Comparison of ENCODE assay signal across 28 cellular contexts in genomic region chr7:157997991-157998505, GRCh38.
"Had no signal": no experiment of that assay in that cellular context is flagged by ENCODE, and none has a peak within 500 bp of the region (broad histone marks: within the 10 kb centered on the region; RNA-seq: fewer than 3 reads in every experiment).

No MANE protein-coding gene starts in this region.

- H3K27ac Mint-ChIP-seq: immature natural killer cell; mesothelial cell of epicardium; naive B cell; natural killer cell; nephron progenitor cell; neural progenitor cell; progenitor cell of endocrine pancreas; stimulated activated effector memory CD8-positive, alpha-beta T cell treated with anti-CD3 and anti-CD28 coated beads, Interleukin-12 subunit alpha, Interleukin-12 subunit beta, amount 100 ng/mL, for 72 hours had no signal

- H3K4me3 ChIP-seq: heart left ventricle, left ventricle myocardium inferior, lung, neural progenitor cell, ovary, right atrium auricular region, skin epidermis, stomach, testis, thyroid gland, upper lobe of right lung had no signal

- H3K36me3 Mint-ChIP-seq: immature natural killer cell; mesothelial cell of epicardium; naive B cell; natural killer cell; neural progenitor cell; stimulated activated effector memory CD8-positive, alpha-beta T cell treated with anti-CD3 and anti-CD28 coated beads, Interleukin-12 subunit alpha, Interleukin-12 subunit beta, amount 100 ng/mL, for 72 hours had no signal

- FAIRE-seq: islet of Langerhans, urothelium cell line had no signal

- H3K4me3 Mint-ChIP-seq: immature natural killer cell; mesothelial cell of epicardium; naive B cell; natural killer cell; nephron progenitor cell; neural progenitor cell; stimulated activated effector memory CD8-positive, alpha-beta T cell treated with anti-CD3 and anti-CD28 coated beads, Interleukin-12 subunit alpha, Interleukin-12 subunit beta, amount 100 ng/mL, for 72 hours had no signal

- H3K9ac ChIP-seq: neural progenitor cell had no signal

- H3K4me1 ChIP-seq: heart left ventricle, left ventricle myocardium inferior, right atrium auricular region, stomach, thyroid gland, upper lobe of right lung had no signal

- DNase-seq: hypothalamus; immature natural killer cell; left ventricle myocardium inferior; mesendoderm; naive B cell; natural killer cell; nephron progenitor cell; occipital lobe; ovary; stimulated activated CD4-positive, alpha-beta T cell treated with anti-CD3 and anti-CD28 coated beads, Interleukin-4, amount 100 ng/mL, for 24 hours; stimulated activated naive CD4-positive, alpha-beta T cell; stomach; testis; trophoblast cell; upper lobe of right lung had no signal

- H3K27me3 Mint-ChIP-seq: naive B cell had no signal

- H3K9me3 ChIP-seq: neutrophil, ovary, right atrium auricular region, testis, thyroid gland, upper lobe of right lung had no signal

- H3K27me3 ChIP-seq: neural progenitor cell, neutrophil, ovary, right atrium auricular region, testis, thyroid gland, upper lobe of right lung had no signal

- H3K9me3 Mint-ChIP-seq: mesothelial cell of epicardium; natural killer cell; nephron progenitor cell; neural progenitor cell; stimulated activated effector memory CD8-positive, alpha-beta T cell treated with anti-CD3 and anti-CD28 coated beads, Interleukin-12 subunit alpha, Interleukin-12 subunit beta, amount 100 ng/mL, for 72 hours had no signal

- H3K27ac ChIP-seq: heart left ventricle, left ventricle myocardium inferior, neural progenitor cell, neutrophil, ovary, right atrium auricular region, skin epidermis, stomach, testis, thyroid gland, upper lobe of right lung had no signal

- ATAC-seq: heart left ventricle; natural killer cell; sciatic nerve; stimulated activated effector memory CD8-positive, alpha-beta T cell treated with anti-CD3 and anti-CD28 coated beads, Interleukin-12 subunit alpha, Interleukin-12 subunit beta, amount 100 ng/mL, for 72 hours had no signal

- H3K4me1 Mint-ChIP-seq: immature natural killer cell; mesothelial cell of epicardium; naive B cell; natural killer cell; stimulated activated effector memory CD8-positive, alpha-beta T cell treated with anti-CD3 and anti-CD28 coated beads, Interleukin-12 subunit alpha, Interleukin-12 subunit beta, amount 100 ng/mL, for 72 hours had no signal

- H3K36me3 ChIP-seq: heart left ventricle, left ventricle myocardium inferior, neural progenitor cell, neutrophil, ovary, right atrium auricular region, stomach, thyroid gland, upper lobe of right lung had no signal
